Comparison of ENCODE assay signal across 3 cellular contexts in the genomic region with DNA sequence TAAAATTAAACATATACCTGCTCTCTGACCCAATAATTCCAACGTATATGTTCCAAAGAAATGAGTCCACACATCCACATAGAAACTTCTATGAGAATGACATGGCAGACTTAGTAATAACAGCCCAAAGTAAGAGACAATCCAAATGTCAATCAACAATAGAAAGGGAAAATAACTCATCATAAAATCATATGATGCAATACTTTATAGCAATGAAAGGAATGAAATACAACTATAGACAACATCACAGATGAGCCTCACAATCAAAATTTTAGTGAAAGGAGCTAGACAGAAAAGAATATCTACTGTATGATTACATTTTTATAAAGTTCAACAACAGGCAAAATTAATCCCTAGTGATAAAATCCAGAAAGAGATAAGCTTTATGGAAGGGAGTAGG.
TF ChIP-seq lines count a peak whose summit lies in the region.

No MANE protein-coding gene starts in this region.

TF ChIP-seq in HepG2, 621 proteins besides CTCF, POLR2A, EP300 and RAD21:
- TF ChIP-seq CEBPB (IDR thresholded peaks at IDR 0.05; ENCODE audit: borderline replicate concordance, low read depth, low read length) (peak; percentile 43; the same call in 1 of the 2 replicates), FOSL2 (CRISPR knock-in tag; IDR thresholded peaks at IDR 0.05) (no peak), ATF7 (IDR thresholded peaks at IDR 0.05) (peak; percentile 51; the same call in 1 of the 2 replicates), ATF7 (CRISPR knock-in tag; IDR thresholded peaks at IDR 0.05) (no peak), KAT8 (CRISPR knock-in tag; IDR thresholded peaks at IDR 0.05) (no peak)
- TF ChIP-seq, protein P1, sequence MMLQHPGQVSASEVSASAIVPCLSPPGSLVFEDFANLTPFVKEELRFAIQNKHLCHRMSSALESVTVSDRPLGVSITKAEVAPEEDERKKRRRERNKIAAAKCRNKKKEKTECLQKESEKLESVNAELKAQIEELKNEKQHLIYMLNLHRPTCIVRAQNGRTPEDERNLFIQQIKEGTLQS (CRISPR knock-in tag; IDR thresholded peaks at IDR 0.05): no peak

TF ChIP-seq in HEK293T, 16 proteins besides CTCF, POLR2A, EP300 and RAD21:
- TF ChIP-seq, protein P2, sequence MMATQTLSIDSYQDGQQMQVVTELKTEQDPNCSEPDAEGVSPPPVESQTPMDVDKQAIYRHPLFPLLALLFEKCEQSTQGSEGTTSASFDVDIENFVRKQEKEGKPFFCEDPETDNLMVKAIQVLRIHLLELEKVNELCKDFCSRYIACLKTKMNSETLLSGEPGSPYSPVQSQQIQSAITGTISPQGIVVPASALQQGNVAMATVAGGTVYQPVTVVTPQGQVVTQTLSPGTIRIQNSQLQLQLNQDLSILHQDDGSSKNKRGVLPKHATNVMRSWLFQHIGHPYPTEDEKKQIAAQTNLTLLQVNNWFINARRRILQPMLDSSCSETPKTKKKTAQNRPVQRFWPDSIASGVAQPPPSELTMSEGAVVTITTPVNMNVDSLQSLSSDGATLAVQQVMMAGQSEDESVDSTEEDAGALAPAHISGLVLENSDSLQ (IDR thresholded peaks at IDR 0.05): 0 out of 2 replicates have a peak, but pooled peaks have one; percentile 12
- TF ChIP-seq CTBP1 (IDR thresholded peaks at IDR 0.05; ENCODE audit: borderline replicate concordance): no peak

TF ChIP-seq in GM12878, 131 proteins besides CTCF, POLR2A, EP300 and RAD21:
- no peak for TF ChIP-seq SIN3A (IDR thresholded peaks at IDR 0.05; ENCODE audit: low read depth, low read length)
